ENCODE assay signal across 27 cellular contexts in genomic region chr10:72830625-72831024, GRCh38.
"Had no signal": no experiment of that assay in that cellular context is flagged by ENCODE, and none has a peak within 500 bp of the region (broad histone marks: within the 10 kb centered on the region; RNA-seq: fewer than 3 reads in every experiment).

No MANE protein-coding gene starts in this region.

- DNase-seq: activated CD4-positive, alpha-beta T cell treated with anti-CD3 and anti-CD28 coated beads for 4 hours; activated CD8-positive, alpha-beta memory T cell treated with anti-CD3 and anti-CD28 coated beads, Interleukin-2, amount 50 U/mL, for 4 hours; activated CD8-positive, alpha-beta T cell treated with anti-CD3 and anti-CD28 coated beads for 36 hours; activated effector memory CD4-positive, alpha-beta T cell treated with anti-CD3 and anti-CD28 coated beads, Interleukin-2, amount 50 U/mL, for 16 hours; activated naive CD4-positive, alpha-beta T cell treated with Interleukin-2 at 50 U/mL for 16 hours; activated naive CD8-positive, alpha-beta T cell treated with anti-CD3 and anti-CD28 coated beads, Interleukin-2, amount 50 U/mL, for 24 hours; activated T-cell treated with anti-CD3 and anti-CD28 coated beads, Interleukin-2, amount 50 U/mL, for 1 hour; amniotic stem cell; NCI-H1092; NCI-H1417; NCI-H1694; NCI-H2029; NCI-H2107; NCI-H345; NCI-H510A; NCI-H526 treated with DMSO at 0.1 percent for 48 hours; NCI-H82; SIG-M5; T-cell; T-helper 2 cell had no signal

- H3K27me3 Mint-ChIP-seq: activated CD8-positive, alpha-beta T cell treated with anti-CD3 and anti-CD28 coated beads for 36 hours; activated naive CD8-positive, alpha-beta T cell treated with anti-CD3 and anti-CD28 coated beads, Interleukin-2, amount 50 U/mL, for 24 hours; central memory CD8-positive, alpha-beta T cell; T-cell had no signal

- H3K4me3 Mint-ChIP-seq: activated CD8-positive, alpha-beta T cell treated with anti-CD3 and anti-CD28 coated beads for 36 hours; activated naive CD8-positive, alpha-beta T cell treated with anti-CD3 and anti-CD28 coated beads, Interleukin-2, amount 50 U/mL, for 24 hours; activated T-helper 1 cell treated with anti-CD3 and anti-CD28 coated beads, Interleukin-12 subunit alpha, Interleukin-12 subunit beta, Interleukin-2, Interleukin-4 antibody, amounts not matched to agents 30 ng/mL and 10 ng/mL and 1 ng/mL, durations not matched to agents 14 hours and 24 hours and 36 hours; brain; central memory CD8-positive, alpha-beta T cell; T-cell had no signal

- ATAC-seq: activated CD4-positive, CD25-positive, alpha-beta regulatory T cell treated with anti-CD3 and anti-CD28 coated beads, Interleukin-2, amount 50 U/mL, for 24 hours; activated CD8-positive, alpha-beta T cell treated with anti-CD3 and anti-CD28 coated beads for 36 hours; activated naive CD4-positive, alpha-beta T cell treated with anti-CD3 and anti-CD28 coated beads, Interleukin-2, amount 50 U/mL, for 72 hours; activated naive CD8-positive, alpha-beta T cell treated with anti-CD3 and anti-CD28 coated beads, Interleukin-2, amount 50 U/mL, for 24 hours; T-cell had no signal

- H3K9me3 Mint-ChIP-seq: activated CD8-positive, alpha-beta T cell treated with anti-CD3 and anti-CD28 coated beads for 36 hours; activated naive CD4-positive, alpha-beta T cell treated with anti-CD3 and anti-CD28 coated beads, Interleukin-2, amount 50 U/mL, for 72 hours; activated naive CD8-positive, alpha-beta T cell treated with anti-CD3 and anti-CD28 coated beads, Interleukin-2, amount 50 U/mL, for 24 hours; activated T-helper 1 cell treated with anti-CD3 and anti-CD28 coated beads, Interleukin-12 subunit alpha, Interleukin-12 subunit beta, Interleukin-2, Interleukin-4 antibody, amounts not matched to agents 30 ng/mL and 10 ng/mL and 1 ng/mL, durations not matched to agents 14 hours and 24 hours and 36 hours; brain; central memory CD8-positive, alpha-beta T cell; T-cell had no signal

- H3K27ac Mint-ChIP-seq: activated CD8-positive, alpha-beta T cell treated with anti-CD3 and anti-CD28 coated beads for 36 hours; activated naive CD4-positive, alpha-beta T cell treated with anti-CD3 and anti-CD28 coated beads, Interleukin-2, amount 50 U/mL, for 72 hours; activated naive CD8-positive, alpha-beta T cell treated with anti-CD3 and anti-CD28 coated beads, Interleukin-2, amount 50 U/mL, for 24 hours; activated T-helper 1 cell treated with anti-CD3 and anti-CD28 coated beads, Interleukin-12 subunit alpha, Interleukin-12 subunit beta, Interleukin-2, Interleukin-4 antibody, amounts not matched to agents 30 ng/mL and 10 ng/mL and 1 ng/mL, durations not matched to agents 14 hours and 24 hours and 36 hours; T-cell had no signal

- H3K36me3 Mint-ChIP-seq: activated naive CD4-positive, alpha-beta T cell treated with anti-CD3 and anti-CD28 coated beads, Interleukin-2, amount 50 U/mL, for 72 hours; brain had no signal

- H3K4me1 Mint-ChIP-seq: activated naive CD8-positive, alpha-beta T cell treated with anti-CD3 and anti-CD28 coated beads, Interleukin-2, amount 50 U/mL, for 24 hours; central memory CD8-positive, alpha-beta T cell had no signal

- H3K27ac ChIP-seq: VCaP had no signal

- FAIRE-seq: astrocyte had no signal
